Comparison of ENCODE assay signal across 8 cellular contexts in genomic region chr7:112206238-112207105, GRCh38. TPM values are rescaled to one million over a fixed set of nuclear protein-coding genes. Genes with fewer than 3 reads are reported as not detected.
DNase-seq lines count a peak whose midpoint lies in the region; ATAC-seq and TF ChIP-seq lines count a peak whose summit lies in the region.

A gene with protein sequence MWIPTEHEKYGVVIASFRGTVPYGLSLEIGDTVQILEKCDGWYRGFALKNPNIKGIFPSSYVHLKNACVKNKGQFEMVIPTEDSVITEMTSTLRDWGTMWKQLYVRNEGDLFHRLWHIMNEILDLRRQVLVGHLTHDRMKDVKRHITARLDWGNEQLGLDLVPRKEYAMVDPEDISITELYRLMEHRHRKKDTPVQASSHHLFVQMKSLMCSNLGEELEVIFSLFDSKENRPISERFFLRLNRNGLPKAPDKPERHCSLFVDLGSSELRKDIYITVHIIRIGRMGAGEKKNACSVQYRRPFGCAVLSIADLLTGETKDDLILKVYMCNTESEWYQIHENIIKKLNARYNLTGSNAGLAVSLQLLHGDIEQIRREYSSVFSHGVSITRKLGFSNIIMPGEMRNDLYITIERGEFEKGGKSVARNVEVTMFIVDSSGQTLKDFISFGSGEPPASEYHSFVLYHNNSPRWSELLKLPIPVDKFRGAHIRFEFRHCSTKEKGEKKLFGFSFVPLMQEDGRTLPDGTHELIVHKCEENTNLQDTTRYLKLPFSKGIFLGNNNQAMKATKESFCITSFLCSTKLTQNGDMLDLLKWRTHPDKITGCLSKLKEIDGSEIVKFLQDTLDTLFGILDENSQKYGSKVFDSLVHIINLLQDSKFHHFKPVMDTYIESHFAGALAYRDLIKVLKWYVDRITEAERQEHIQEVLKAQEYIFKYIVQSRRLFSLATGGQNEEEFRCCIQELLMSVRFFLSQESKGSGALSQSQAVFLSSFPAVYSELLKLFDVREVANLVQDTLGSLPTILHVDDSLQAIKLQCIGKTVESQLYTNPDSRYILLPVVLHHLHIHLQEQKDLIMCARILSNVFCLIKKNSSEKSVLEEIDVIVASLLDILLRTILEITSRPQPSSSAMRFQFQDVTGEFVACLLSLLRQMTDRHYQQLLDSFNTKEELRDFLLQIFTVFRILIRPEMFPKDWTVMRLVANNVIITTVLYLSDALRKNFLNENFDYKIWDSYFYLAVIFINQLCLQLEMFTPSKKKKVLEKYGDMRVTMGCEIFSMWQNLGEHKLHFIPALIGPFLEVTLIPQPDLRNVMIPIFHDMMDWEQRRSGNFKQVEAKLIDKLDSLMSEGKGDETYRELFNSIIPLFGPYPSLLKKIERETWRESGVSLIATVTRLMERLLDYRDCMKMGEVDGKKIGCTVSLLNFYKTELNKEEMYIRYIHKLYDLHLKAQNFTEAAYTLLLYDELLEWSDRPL (N-terminal part only) (minus strand): TSS chr7:112206399. CDS start chr7:112206138, 261 bp downstream.
A gene with protein sequence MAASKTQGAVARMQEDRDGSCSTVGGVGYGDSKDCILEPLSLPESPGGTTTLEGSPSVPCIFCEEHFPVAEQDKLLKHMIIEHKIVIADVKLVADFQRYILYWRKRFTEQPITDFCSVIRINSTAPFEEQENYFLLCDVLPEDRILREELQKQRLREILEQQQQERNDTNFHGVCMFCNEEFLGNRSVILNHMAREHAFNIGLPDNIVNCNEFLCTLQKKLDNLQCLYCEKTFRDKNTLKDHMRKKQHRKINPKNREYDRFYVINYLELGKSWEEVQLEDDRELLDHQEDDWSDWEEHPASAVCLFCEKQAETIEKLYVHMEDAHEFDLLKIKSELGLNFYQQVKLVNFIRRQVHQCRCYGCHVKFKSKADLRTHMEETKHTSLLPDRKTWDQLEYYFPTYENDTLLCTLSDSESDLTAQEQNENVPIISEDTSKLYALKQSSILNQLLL (plus strand): TSS chr7:112206695. CDS start chr7:112206717, 22 bp downstream.

- no peaks in the 10 kb centered on the region for H3K9me3 ChIP-seq in gastroesophageal sphincter
- H3K9me3 ChIP-seq in neutrophil = no peaks in the 10 kb centered on the region

- no peaks in the 10 kb centered on the region; the same call in 1 of the 2 replicates for H3K36me3 Mint-ChIP-seq in HFFc6 (ENCODE audit: low read depth)
- H3K36me3 Mint-ChIP-seq in activated naive CD4-positive, alpha-beta T cell treated with anti-CD3 and anti-CD28 coated beads, Interleukin-2, amount 10 ng/mL, durations not matched to agents 7 days and 5 days = peaks cover 3% of the 10 kb centered on the region

- no peaks in the 10 kb centered on the region for H3K27me3 ChIP-seq in gastroesophageal sphincter
- peaks cover 28% of the 10 kb centered on the region for H3K27me3 ChIP-seq in neutrophil

- in situ Hi-C loops in SK-MEL-5 (cut with HindIII; ENCODE audit: low pct_unique_long_range_greater_than_20kb, low sequenced_read_pairs) = no loop called here

- peaks cover 39% of the 10 kb centered on the region for H3K4me1 Mint-ChIP-seq in HFFc6 (ENCODE audit: low read depth)
- H3K4me1 Mint-ChIP-seq in activated naive CD4-positive, alpha-beta T cell treated with anti-CD3 and anti-CD28 coated beads, Interleukin-2, amount 10 ng/mL, durations not matched to agents 7 days and 5 days = peaks cover 44% of the 10 kb centered on the region

- H3K4me3 Mint-ChIP-seq in HFFc6 = peak within 1 kb of the TSS; percentile 99
- peak within 1 kb of the TSS; percentile 96 for H3K4me3 Mint-ChIP-seq in activated naive CD4-positive, alpha-beta T cell treated with anti-CD3 and anti-CD28 coated beads, Interleukin-2, amount 10 ng/mL, durations not matched to agents 7 days and 5 days

- H3K4me1 ChIP-seq in gastroesophageal sphincter (peaks cover 2 to 46% (median 2%) of the 10 kb centered on the region in 3 donors), neutrophil (ENCODE audit: control insufficient read depth in 1 of 2, insufficient read depth in 1 of 2, low read depth in 1 of 2, low read length in 1 of 2) (peaks cover 34 to 35% of the 10 kb centered on the region in 2 experiments)

- H3K36me3 ChIP-seq in gastroesophageal sphincter (no peaks in the 10 kb centered on the region), neutrophil (no peaks in the 10 kb centered on the region)

- peak within 1 kb of the TSS; percentile 85 for H3K27ac Mint-ChIP-seq in HFFc6
- peak within 1 kb of the TSS; percentile 89 for H3K27ac Mint-ChIP-seq in activated naive CD4-positive, alpha-beta T cell treated with anti-CD3 and anti-CD28 coated beads, Interleukin-2, amount 10 ng/mL, durations not matched to agents 7 days and 5 days

- H3K27ac ChIP-seq in gastroesophageal sphincter (peak within 1 kb of the TSS; percentile 57 to 90 (median 88)), neutrophil (peak within 1 kb of the TSS; percentile 89)

- DNase-seq in GM04504 (ENCODE audit: low read depth) (peak; percentile 99), HFFc6 (peak; percentile 99), NAMALWA (ENCODE audit: low spot score) (peak; percentile 100), SK-MEL-5 (ENCODE audit: low read depth, low spot score) (peak; percentile 100)
- peak; percentile 99 for DNase-seq in activated naive CD4-positive, alpha-beta T cell treated with anti-CD3 and anti-CD28 coated beads, Interleukin-2, amount 10 ng/mL, durations not matched to agents 7 days and 5 days

- no peaks in the 10 kb centered on the region for H3K9me3 Mint-ChIP-seq in HFFc6
- H3K9me3 Mint-ChIP-seq in activated naive CD4-positive, alpha-beta T cell treated with anti-CD3 and anti-CD28 coated beads, Interleukin-2, amount 10 ng/mL, durations not matched to agents 7 days and 5 days = no peaks in the 10 kb centered on the region

- 0% methylated on average over 2 to 14 of the region's 73 CpGs for WGBS in gastroesophageal sphincter (ENCODE audit: low coverage in 1 of 2), 2 donors

- no peak for TF ChIP-seq EP300 in gastroesophageal sphincter (IDR thresholded peaks at IDR 0.05)

- TF ChIP-seq CTCF in HFFc6 (IDR thresholded peaks at IDR 0.05) (no peak; the same call in 1 of the 2 replicates), gastroesophageal sphincter (IDR thresholded peaks at IDR 0.05) (peak in 1 of 4 experiments; percentile 4), neutrophil (IDR thresholded peaks at IDR 0.05) (no peak), subcutaneous adipose tissue (IDR thresholded peaks at IDR 0.05; ENCODE audit: low read depth) (no peak)

- no peaks in the 10 kb centered on the region for H3K27me3 Mint-ChIP-seq in HFFc6 (ENCODE audit: insufficient read depth)
- peaks cover 40% of the 10 kb centered on the region for H3K27me3 Mint-ChIP-seq in activated naive CD4-positive, alpha-beta T cell treated with anti-CD3 and anti-CD28 coated beads, Interleukin-2, amount 10 ng/mL, durations not matched to agents 7 days and 5 days

- TF ChIP-seq POLR2A in gastroesophageal sphincter (IDR thresholded peaks at IDR 0.05) = peak; percentile 47 to 72

- peak; percentile 96 for ATAC-seq in gastroesophageal sphincter

- CTCF ChIA-PET in activated naive CD4-positive, alpha-beta T cell treated with anti-CD3 and anti-CD28 coated beads, Interleukin-2, amount 10 ng/mL, durations not matched to agents 7 days and 5 days (lab: Charles Lee) = interaction anchor here (0.7 to 0.9 kb wide), 2 partner anchors 11 to 243 kb away, joined by 3 read pairs; no protein-coding TSS in a partner anchor

- peak within 1 kb of the TSS; percentile 83 to 88 for H3K4me3 ChIP-seq in gastroesophageal sphincter
- peak within 1 kb of the TSS; percentile 81 to 98 for H3K4me3 ChIP-seq in neutrophil (ENCODE audit: low read depth in 1 of 2, low read length in 1 of 2)

RNA-seq across cellular contexts. Expression of the first gene that starts in this region (rescaled TPM):
- 1 to 10 TPM; 2.2 to 3.9 (median 3.3) TPM for total RNA-seq in HFFc6 (2021; fragmentation: NEBNext Ultra II Directional; extraction: Animal tissue kit (Norgen Biotek cat#: 25700))
- 12.7 and 17.9 TPM in 2 replicates for total RNA-seq in SK-MEL-5 (2014; rRNA removed; shearing (Covaris generic))
- polyA plus RNA-seq in SK-MEL-5 (2015; cell fraction: cytosol; rRNA removed) = 22.8 and 34.2 TPM in 2 replicates
- polyA plus RNA-seq in SK-MEL-5 (2015; cell fraction: nucleus; rRNA removed) = 47.4 and 72.5 TPM in 2 replicates
- total RNA-seq in gastroesophageal sphincter = 10 to 100 TPM; 14.0 to 34.1 (median 24.2) TPM
- total RNA-seq in subcutaneous adipose tissue = 10 to 100 TPM; 44.3 to 59.3 (median 52.5) TPM

RNA-seq across cellular contexts. Expression of the second gene that starts in this region (rescaled TPM):
- 10 to 100 TPM in 5 of 6 experiments, 1 to 10 TPM in 1; 9.5 to 14.6 (median 13.5) TPM for total RNA-seq in HFFc6 (2021; fragmentation: NEBNext Ultra II Directional; extraction: Animal tissue kit (Norgen Biotek cat#: 25700))
- total RNA-seq in SK-MEL-5 (2014; rRNA removed; shearing (Covaris generic)) = 62.7 and 67.4 TPM in 2 replicates
- 21.9 and 25.0 TPM in 2 replicates for polyA plus RNA-seq in SK-MEL-5 (2015; cell fraction: cytosol; rRNA removed)
- polyA plus RNA-seq in SK-MEL-5 (2015; cell fraction: nucleus; rRNA removed) = 15.9 and 16.9 TPM in 2 replicates
- total RNA-seq in gastroesophageal sphincter = 10 to 100 TPM; 17.1 to 38.4 (median 29.5) TPM
- 10 to 100 TPM; 36.9 to 46.1 (median 38.4) TPM for total RNA-seq in subcutaneous adipose tissue

Comparison
In these comparisons a context has a peak if more than half of its experiments do, and no peak if none do; other contexts are left out.
1. Peak in every context shown above with its lines: DNase-seq, ATAC-seq, H3K4me3 ChIP-seq and H3K27ac ChIP-seq.